In the genomic region with DNA sequence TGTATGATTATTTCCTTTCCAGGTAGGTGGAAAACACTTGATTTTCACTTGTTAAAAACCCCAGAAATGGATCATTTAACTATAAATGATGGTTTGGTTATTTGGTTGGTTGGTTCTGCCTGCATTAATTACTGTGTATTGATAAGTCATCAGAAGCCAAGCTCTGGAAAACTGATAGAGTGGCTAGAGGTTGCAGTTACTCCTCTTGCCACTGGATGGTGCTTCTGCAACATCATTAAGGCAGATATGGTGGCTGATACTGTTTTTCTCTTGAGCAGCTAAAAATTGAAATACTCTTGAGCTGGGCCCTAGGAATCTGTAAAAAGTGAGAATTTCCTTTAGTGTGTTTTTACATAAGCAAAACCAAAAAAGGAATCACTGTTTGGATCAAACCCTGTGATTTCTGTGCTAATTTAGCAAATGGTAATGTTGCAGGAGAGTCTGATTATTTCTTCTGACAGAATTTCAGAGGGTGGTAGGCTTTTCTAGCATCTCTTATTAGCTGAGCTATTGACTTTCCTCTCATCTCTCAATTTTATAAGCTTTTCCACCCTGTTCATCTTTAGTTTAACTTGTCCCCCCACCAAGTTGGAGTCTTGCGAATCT, we compare ENCODE assay signal across 8 cellular contexts. TPM values are rescaled to one million over a fixed set of nuclear protein-coding genes. Genes with fewer than 3 reads are reported as not detected.
A peak's percentile ranks its signal among the peaks of the same experiment; 100 is the strongest.
DNase-seq lines count a peak whose midpoint lies in the region; ATAC-seq and TF ChIP-seq lines count a peak whose summit lies in the region.

No MANE protein-coding gene starts in this region.

- H3K9me3 ChIP-seq in BE2C (no peaks in the 10 kb centered on the region), PC-9 (ENCODE audit: insufficient read depth, low read depth) (no peaks in the 10 kb centered on the region)

- peak; percentile 58 to 65 for ATAC-seq in naive thymus-derived CD8-positive, alpha-beta T cell
- no peak for ATAC-seq in GM21515 (IDR thresholded peaks at IDR 0.05; ENCODE audit: unreplicated experiment)
- ATAC-seq in HG03565 (IDR thresholded peaks at IDR 0.05; ENCODE audit: unreplicated experiment) = no peak

- H3K36me3 ChIP-seq in BE2C = no peaks in the 10 kb centered on the region; the same call in none of the 2 replicates
- peaks cover 8% of the 10 kb centered on the region; the same call in 1 of the 2 replicates for H3K36me3 ChIP-seq in PC-9 (ENCODE audit: low read depth)

- H3K4me2 ChIP-seq in PC-9 = no peak overlapping the region

- no peaks in the 10 kb centered on the region for H3K27me3 ChIP-seq in BE2C
- H3K27me3 ChIP-seq in PC-9 (ENCODE audit: insufficient read depth, low read depth) = no peaks in the 10 kb centered on the region

- no peak overlapping the region for H3K27ac Mint-ChIP-seq in endothelial cell (ENCODE audit: unreplicated experiment)
- H3K27ac Mint-ChIP-seq in naive thymus-derived CD8-positive, alpha-beta T cell = no peak overlapping the region

- TF ChIP-seq CTCF in BE2C (IDR thresholded peaks at IDR 0.05; ENCODE audit: low read depth, low read length) (peak; percentile 87), GM13976 (IDR thresholded peaks at IDR 0.05; ENCODE audit: borderline replicate concordance, control extremely low read depth, extremely low read depth, insufficient read depth, missing control alignments) (peak; percentile 69), PC-9 (conservative IDR thresholded peaks at IDR 0.05) (peak; percentile 78), endothelial cell (IDR thresholded peaks at IDR 0.05; ENCODE audit: unreplicated experiment) (peak; percentile 63)

- peaks cover 16% of the 10 kb centered on the region for H3K4me1 Mint-ChIP-seq in endothelial cell (ENCODE audit: unreplicated experiment)
- peaks cover 24 to 65% (median 44%) of the 10 kb centered on the region in 4 donors for H3K4me1 Mint-ChIP-seq in naive thymus-derived CD8-positive, alpha-beta T cell

- in situ Hi-C loops in GM13976 (cut with MboI; ENCODE audit: low sequenced_read_pairs, unreplicated experiment) = no loop called here

- peaks cover 66% of the 10 kb centered on the region for H3F3A ChIP-seq in PC-9 (ENCODE audit: insufficient read depth, low read depth)

- H2AFZ ChIP-seq in PC-9 = no peak overlapping the region

- intact Hi-C loops in PC-9 (cut with micrococcal nuclease; ENCODE audit: unreplicated experiment) = loop anchor here (2.0 to 5.0 kb wide), 2 partner anchors 57 to 91 kb away; no protein-coding TSS in a partner anchor

- H3K4me1 ChIP-seq in BE2C (no peaks in the 10 kb centered on the region), PC-9 (replicated peaks; ENCODE audit: insufficient read depth) (no peaks in the 10 kb centered on the region)

- no TSS peak for BruUV-seq in PC-9 (replicated peaks; lab: Mats Ljungman, UMichigan)

- no peak overlapping the region for H3K27ac ChIP-seq in PC-9

- H3K27me3 Mint-ChIP-seq in endothelial cell (ENCODE audit: unreplicated experiment) = peaks cover 2% of the 10 kb centered on the region
- H3K27me3 Mint-ChIP-seq in naive thymus-derived CD8-positive, alpha-beta T cell = no peaks in the 10 kb centered on the region

- no peaks in the 10 kb centered on the region for H3K9me2 ChIP-seq in PC-9 (ENCODE audit: insufficient read depth)

- CTCF ChIA-PET in PC-9 (lab: Charles Lee) = interaction anchor here (0.6 to 1.2 kb wide), 2 partner anchors 34 to 97 kb away, joined by 3 to 8 read pairs; no protein-coding TSS in a partner anchor

- H3K4me3 ChIP-seq in BE2C (ENCODE audit: low read depth, low read length) = no peak overlapping the region
- H3K4me3 ChIP-seq in PC-9 = no peak overlapping the region

- no peaks in the 10 kb centered on the region for H3K9me3 Mint-ChIP-seq in endothelial cell (ENCODE audit: unreplicated experiment)
- peaks cover 0 to 5% (median 0%) of the 10 kb centered on the region in 9 donors for H3K9me3 Mint-ChIP-seq in naive thymus-derived CD8-positive, alpha-beta T cell

- H3K4me3 Mint-ChIP-seq in endothelial cell (ENCODE audit: unreplicated experiment) = no peak overlapping the region
- no peak overlapping the region for H3K4me3 Mint-ChIP-seq in naive thymus-derived CD8-positive, alpha-beta T cell

- peak; percentile 14 for DNase-seq in BE2C
- peak; percentile 50 for DNase-seq in GM13976 (ENCODE audit: low spot score)
- DNase-seq in PC-9 = no peak
- peak; percentile 10 for DNase-seq in endothelial cell (ENCODE audit: low spot score)
- DNase-seq in naive thymus-derived CD8-positive, alpha-beta T cell = peak in 6 of 10 donors; percentile 4 to 39 (median 14)
- DNase-seq in NCI-H2029 treated with DMSO at 0.1 percent for 48 hours (lab: John Stamatoyannopoulos, UW) = no peak

- POLR2A ChIA-PET in PC-9 (lab: Charles Lee; ENCODE audit: unreplicated experiment) = interaction anchor here (0.6 to 0.7 kb wide), 2 partner anchors 76 to 138 kb away, joined by 6 to 14 read pairs; no protein-coding TSS in a partner anchor
- POLR2A ChIA-PET in naive thymus-derived CD8-positive, alpha-beta T cell (lab: Charles Lee) = interaction anchor here (0.6 kb wide), 1 partner anchor 180 kb away, joined by 3 read pairs; no protein-coding TSS in a partner anchor

- H3K79me2 ChIP-seq in PC-9 (ENCODE audit: low read depth) = peaks cover 95% of the 10 kb centered on the region

- H3K36me3 Mint-ChIP-seq in endothelial cell (ENCODE audit: low read depth, unreplicated experiment) = no peaks in the 10 kb centered on the region
- peaks cover 6 to 23% (median 10%) of the 10 kb centered on the region in 3 donors for H3K36me3 Mint-ChIP-seq in naive thymus-derived CD8-positive, alpha-beta T cell

- peaks cover 82% of the 10 kb centered on the region for H4K20me1 ChIP-seq in PC-9 (ENCODE audit: insufficient read depth)

RNA-seq across cellular contexts. Expression of gene RAB10, which starts 54.3 kb away (rescaled TPM):
- polyA plus RNA-seq in BE2C (2012; ENCODE audit: insufficient read depth, insufficient read length, low read depth) = 91.4 TPM
- total RNA-seq in PC-9 (2021) = 150 and 171 TPM in 2 replicates
- total RNA-seq in endothelial cell (ENCODE audit: unreplicated experiment) = 130 TPM
- 10 to 100 TPM; 62.6 to 72.0 TPM for total RNA-seq in naive thymus-derived CD8-positive, alpha-beta T cell
- 10 to 100 TPM; 64.0 to 80.5 (median 66.6) TPM for polyA plus RNA-seq in naive thymus-derived CD8-positive, alpha-beta T cell

Comparison
In these comparisons a context has a peak if more than half of its experiments do, and no peak if none do; other contexts are left out.
1. DNase-seq: peak in BE2C (single experiment), GM13976 (single experiment), endothelial cell (single experiment) and naive thymus-derived CD8-positive, alpha-beta T cell (6 of 10); none in PC-9 (0 of 2) and NCI-H2029 treated with DMSO at 0.1 percent for 48 hours (single experiment).
2. ATAC-seq: peak in naive thymus-derived CD8-positive, alpha-beta T cell (2 of 2); none in GM21515 (single experiment) and HG03565 (single experiment).
3. Peak in every context shown above with its lines, with median percentiles within 50 percentile points of each other: CTCF ChIP-seq.